ENCODE assay signal across 16 cellular contexts in genomic region chr5:124071039-124071438, GRCh38.
"Had no signal": no experiment of that assay in that cellular context is flagged by ENCODE, and none has a peak within 500 bp of the region (broad histone marks: within the 10 kb centered on the region; RNA-seq: fewer than 3 reads in every experiment).

No MANE protein-coding gene starts in this region.

- DNase-seq: effector memory CD8-positive, alpha-beta T cell; foreskin melanocyte; heart left ventricle; hippocampal formation; naive B cell; psoas muscle; sigmoid colon; stimulated activated CD4-positive, alpha-beta T cell treated with anti-CD3 and anti-CD28 coated beads, Interleukin-12 subunit alpha, Interleukin-12 subunit beta, amount 100 ng/mL, for 4 hours; stimulated activated naive CD4-positive, alpha-beta T cell treated with Interleukin-2 at 50 U/mL for 16 hours; thyroid gland; upper lobe of left lung; uterus had no signal

- H3K27me3 Mint-ChIP-seq: effector memory CD8-positive, alpha-beta T cell had no signal

- H2AFZ ChIP-seq: parathyroid adenoma had no signal

- H3K4me1 ChIP-seq: parathyroid adenoma, psoas muscle, sigmoid colon, suprapubic skin, thyroid gland, upper lobe of left lung, uterus had no signal

- H3K4me3 Mint-ChIP-seq: effector memory CD8-positive, alpha-beta T cell; naive B cell; nephron had no signal

- H3K36me3 ChIP-seq: heart left ventricle, sigmoid colon, suprapubic skin, thyroid gland, upper lobe of left lung, uterus had no signal

- H3K36me3 Mint-ChIP-seq: naive B cell had no signal

- H3K9ac ChIP-seq: parathyroid adenoma had no signal

- H3K9me3 ChIP-seq: heart left ventricle, psoas muscle, sigmoid colon, suprapubic skin, thyroid gland, upper lobe of left lung, uterus had no signal

- H3K4me1 Mint-ChIP-seq: nephron had no signal

- H3K79me2 ChIP-seq: parathyroid adenoma had no signal

- H3K4me3 ChIP-seq: heart left ventricle, psoas muscle, sigmoid colon, skin epidermis, suprapubic skin, thyroid gland, upper lobe of left lung, uterus had no signal

- H3K27ac Mint-ChIP-seq: effector memory CD8-positive, alpha-beta T cell; naive B cell; nephron had no signal

- H3K27me3 ChIP-seq: heart left ventricle, sigmoid colon, suprapubic skin, thyroid gland, upper lobe of left lung, uterus had no signal

- H3K27ac ChIP-seq: heart left ventricle, parathyroid adenoma, psoas muscle, sigmoid colon, skin epidermis, suprapubic skin, thyroid gland, uterus had no signal
